2 cellular contexts compared by ENCODE assay signal in the genomic region with DNA sequence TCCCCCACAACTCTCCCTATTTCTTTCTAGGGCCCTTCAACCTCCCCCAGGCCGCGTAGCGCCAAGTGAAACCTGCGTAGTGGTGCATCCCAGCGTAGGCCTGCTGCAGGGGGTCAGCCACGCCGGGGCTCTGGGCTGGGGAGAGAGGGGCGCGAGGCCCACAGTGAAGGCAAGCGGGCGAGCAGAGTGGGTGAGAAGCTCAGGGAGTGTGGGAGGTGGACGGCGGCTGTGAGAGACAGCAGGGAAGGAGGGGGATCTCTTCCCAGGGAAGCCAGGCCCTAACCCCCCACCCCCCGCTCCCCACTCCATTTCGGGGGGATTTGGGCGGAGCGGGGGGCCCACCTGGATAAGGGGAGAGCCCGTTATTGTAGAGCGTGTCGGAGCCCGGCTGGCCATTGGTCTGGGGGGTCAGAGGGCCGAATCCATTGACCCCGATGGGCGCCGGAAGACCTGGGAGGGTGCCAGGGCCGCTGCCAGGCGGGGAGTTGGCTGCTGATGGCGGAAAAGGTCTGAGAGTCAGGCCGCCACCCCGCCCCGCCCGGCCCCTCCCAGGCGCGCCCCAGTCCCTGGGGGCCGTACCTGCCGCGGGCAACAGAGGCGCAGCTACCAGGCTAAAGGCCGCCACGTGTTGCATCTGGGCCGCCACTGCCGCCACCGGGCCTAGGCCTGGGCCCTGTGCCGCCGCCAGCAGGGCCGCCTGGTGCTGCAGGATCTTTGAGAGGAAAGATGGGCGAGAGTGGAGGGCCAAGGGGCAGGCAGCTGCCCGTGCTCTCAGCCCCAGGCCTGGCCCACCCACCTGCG.
TF ChIP-seq lines count a peak whose summit lies in the region.

No MANE protein-coding gene starts in this region.

TF ChIP-seq in SK-N-SH, 30 proteins besides CTCF, POLR2A, EP300 and RAD21 (continued from another document):
- TF ChIP-seq, protein P1, sequence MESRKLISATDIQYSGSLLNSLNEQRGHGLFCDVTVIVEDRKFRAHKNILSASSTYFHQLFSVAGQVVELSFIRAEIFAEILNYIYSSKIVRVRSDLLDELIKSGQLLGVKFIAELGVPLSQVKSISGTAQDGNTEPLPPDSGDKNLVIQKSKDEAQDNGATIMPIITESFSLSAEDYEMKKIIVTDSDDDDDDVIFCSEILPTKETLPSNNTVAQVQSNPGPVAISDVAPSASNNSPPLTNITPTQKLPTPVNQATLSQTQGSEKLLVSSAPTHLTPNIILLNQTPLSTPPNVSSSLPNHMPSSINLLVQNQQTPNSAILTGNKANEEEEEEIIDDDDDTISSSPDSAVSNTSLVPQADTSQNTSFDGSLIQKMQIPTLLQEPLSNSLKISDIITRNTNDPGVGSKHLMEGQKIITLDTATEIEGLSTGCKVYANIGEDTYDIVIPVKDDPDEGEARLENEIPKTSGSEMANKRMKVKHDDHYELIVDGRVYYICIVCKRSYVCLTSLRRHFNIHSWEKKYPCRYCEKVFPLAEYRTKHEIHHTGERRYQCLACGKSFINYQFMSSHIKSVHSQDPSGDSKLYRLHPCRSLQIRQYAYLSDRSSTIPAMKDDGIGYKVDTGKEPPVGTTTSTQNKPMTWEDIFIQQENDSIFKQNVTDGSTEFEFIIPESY (IDR thresholded peaks at IDR 0.05; ENCODE audit: borderline replicate concordance, low read depth), result no peak
- TF ChIP-seq TAF1 (IDR thresholded peaks at IDR 0.05; ENCODE audit: borderline replicate concordance, low read depth, low read length), result no peak
- no peak for TF ChIP-seq GABPA (IDR thresholded peaks at IDR 0.05; ENCODE audit: low read depth)
TF ChIP-seq in SK-N-SH: peak in this region for 0.

TF ChIP-seq in SK-N-SH treated with all-trans-retinoic acid at 6 μM for 48 hours, 23 proteins besides CTCF, POLR2A, EP300 and RAD21 (continued from another document):
- TF ChIP-seq, protein P2, sequence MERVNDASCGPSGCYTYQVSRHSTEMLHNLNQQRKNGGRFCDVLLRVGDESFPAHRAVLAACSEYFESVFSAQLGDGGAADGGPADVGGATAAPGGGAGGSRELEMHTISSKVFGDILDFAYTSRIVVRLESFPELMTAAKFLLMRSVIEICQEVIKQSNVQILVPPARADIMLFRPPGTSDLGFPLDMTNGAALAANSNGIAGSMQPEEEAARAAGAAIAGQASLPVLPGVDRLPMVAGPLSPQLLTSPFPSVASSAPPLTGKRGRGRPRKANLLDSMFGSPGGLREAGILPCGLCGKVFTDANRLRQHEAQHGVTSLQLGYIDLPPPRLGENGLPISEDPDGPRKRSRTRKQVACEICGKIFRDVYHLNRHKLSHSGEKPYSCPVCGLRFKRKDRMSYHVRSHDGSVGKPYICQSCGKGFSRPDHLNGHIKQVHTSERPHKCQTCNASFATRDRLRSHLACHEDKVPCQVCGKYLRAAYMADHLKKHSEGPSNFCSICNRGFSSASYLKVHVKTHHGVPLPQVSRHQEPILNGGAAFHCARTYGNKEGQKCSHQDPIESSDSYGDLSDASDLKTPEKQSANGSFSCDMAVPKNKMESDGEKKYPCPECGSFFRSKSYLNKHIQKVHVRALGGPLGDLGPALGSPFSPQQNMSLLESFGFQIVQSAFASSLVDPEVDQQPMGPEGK (CRISPR knock-in tag; IDR thresholded peaks at IDR 0.05; ENCODE audit: borderline replicate concordance), result no peak
- TF ChIP-seq BACH2 (CRISPR knock-in tag; IDR thresholded peaks at IDR 0.05; ENCODE audit: borderline replicate concordance) (no peak), ZC3H10 (CRISPR knock-in tag; IDR thresholded peaks at IDR 0.05) (no peak), SNAI2 (CRISPR knock-in tag; IDR thresholded peaks at IDR 0.05) (no peak), ZFP30 (CRISPR knock-in tag; IDR thresholded peaks at IDR 0.05) (no peak), POU6F1 (CRISPR knock-in tag; IDR thresholded peaks at IDR 0.05; ENCODE audit: borderline replicate concordance, low read depth) (no peak), PPARA (CRISPR knock-in tag; IDR thresholded peaks at IDR 0.05; ENCODE audit: borderline replicate concordance) (no peak), TSHZ2 (CRISPR knock-in tag; IDR thresholded peaks at IDR 0.05) (no peak), ZNF565 (CRISPR knock-in tag; conservative IDR thresholded peaks at IDR 0.05; ENCODE audit: low read depth) (no peak), ARNTL (CRISPR knock-in tag; IDR thresholded peaks at IDR 0.05; ENCODE audit: borderline replicate concordance, low read depth) (no peak), ESRRG (CRISPR knock-in tag; IDR thresholded peaks at IDR 0.05) (no peak), ZNF8 (CRISPR knock-in tag; IDR thresholded peaks at IDR 0.05) (no peak), RARB (CRISPR knock-in tag; IDR thresholded peaks at IDR 0.05) (no peak), ZFP3 (CRISPR knock-in tag; IDR thresholded peaks at IDR 0.05) (no peak), TCF4 (CRISPR knock-in tag; IDR thresholded peaks at IDR 0.05; ENCODE audit: borderline replicate concordance) (no peak)
TF ChIP-seq in SK-N-SH treated with all-trans-retinoic acid at 6 μM for 48 hours: peak in this region for 0.
